23 cellular contexts compared by ENCODE assay signal in the genomic region with DNA sequence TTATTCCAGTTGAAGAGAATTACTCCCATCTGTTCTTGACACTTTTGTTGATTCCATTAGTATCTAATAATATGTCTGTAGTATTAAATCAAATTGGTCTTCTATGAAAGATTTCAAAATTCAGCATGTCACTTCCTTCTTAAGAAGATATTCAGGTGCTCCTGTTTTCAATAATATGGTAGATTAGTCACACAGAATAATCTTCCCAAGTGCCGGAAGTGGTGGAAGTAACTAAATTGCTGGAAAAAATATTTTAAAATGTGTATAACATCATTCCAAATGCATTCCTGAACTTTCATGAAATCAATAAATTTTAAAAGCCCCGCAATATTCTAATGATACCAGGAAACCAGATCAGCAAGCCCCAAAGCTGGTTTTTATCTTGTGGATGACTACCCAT.
"Had no signal": no experiment of that assay in that cellular context is flagged by ENCODE, and none has a peak within 500 bp of the region (broad histone marks: within the 10 kb centered on the region; RNA-seq: fewer than 3 reads in every experiment).

No MANE protein-coding gene starts in this region.

- ATAC-seq: effector memory CD8-positive, alpha-beta T cell; esophagus mucosa; gastrocnemius medialis; gastroesophageal sphincter; heart left ventricle; heart right ventricle had no signal

- H3K79me2 ChIP-seq: hepatocyte had no signal

- H3K27me3 ChIP-seq: colonic mucosa, dorsolateral prefrontal cortex, esophagus muscularis mucosa, esophagus squamous epithelium, foreskin keratinocyte, gastrocnemius medialis, gastroesophageal sphincter, heart left ventricle, heart right ventricle, hepatocyte had no signal

- H3K27ac Mint-ChIP-seq: dendritic cell treated with granulocyte-macrophage colony-stimulating factor and Interleukin-4, amounts not matched to agents 40 ng/mL and 50 ng/mL, for 4 days; effector memory CD8-positive, alpha-beta T cell had no signal

- H3K27ac ChIP-seq: colonic mucosa, coronary artery, dorsolateral prefrontal cortex, epithelial cell of prostate, esophagus muscularis mucosa, esophagus squamous epithelium, foreskin keratinocyte, gastrocnemius medialis, gastroesophageal sphincter, heart left ventricle, heart right ventricle, hepatocyte had no signal

- H2AFZ ChIP-seq: hepatocyte had no signal

- H3K4me3 ChIP-seq: colonic mucosa, coronary artery, dorsolateral prefrontal cortex, esophagus muscularis mucosa, esophagus squamous epithelium, gastrocnemius medialis, gastroesophageal sphincter, heart left ventricle, heart right ventricle, hepatocyte had no signal

- DNase-seq: colonic mucosa; cortex of kidney; dermis blood vessel endothelial cell; dorsolateral prefrontal cortex; effector CD4-positive, alpha-beta T cell; effector CD8-positive, alpha-beta T cell; effector memory CD4-positive, alpha-beta T cell; effector memory CD8-positive, alpha-beta T cell; esophagus squamous epithelium; gastrocnemius medialis; glutamatergic neuron; head of caudate nucleus; heart left ventricle; heart right ventricle; hippocampal formation had no signal

- H3K36me3 ChIP-seq: colonic mucosa, esophagus muscularis mucosa, esophagus squamous epithelium, gastrocnemius medialis, gastroesophageal sphincter, heart left ventricle, heart right ventricle had no signal

- H3K9me3 ChIP-seq: colonic mucosa, esophagus muscularis mucosa, esophagus squamous epithelium, gastrocnemius medialis, gastroesophageal sphincter, heart left ventricle, heart right ventricle had no signal

- H3K27me3 Mint-ChIP-seq: dendritic cell treated with granulocyte-macrophage colony-stimulating factor and Interleukin-4, amounts not matched to agents 40 ng/mL and 50 ng/mL, for 4 days; effector memory CD8-positive, alpha-beta T cell had no signal

- H3K4me2 ChIP-seq: hepatocyte had no signal

- H3K4me3 Mint-ChIP-seq: dendritic cell treated with granulocyte-macrophage colony-stimulating factor and Interleukin-4, amounts not matched to agents 40 ng/mL and 50 ng/mL, for 4 days; effector memory CD8-positive, alpha-beta T cell had no signal

- H3K4me1 ChIP-seq: colonic mucosa, esophagus muscularis mucosa, esophagus squamous epithelium, foreskin keratinocyte, gastrocnemius medialis, gastroesophageal sphincter, heart left ventricle, heart right ventricle had no signal
